ENCODE assay signal across 12 cellular contexts in the genomic region with DNA sequence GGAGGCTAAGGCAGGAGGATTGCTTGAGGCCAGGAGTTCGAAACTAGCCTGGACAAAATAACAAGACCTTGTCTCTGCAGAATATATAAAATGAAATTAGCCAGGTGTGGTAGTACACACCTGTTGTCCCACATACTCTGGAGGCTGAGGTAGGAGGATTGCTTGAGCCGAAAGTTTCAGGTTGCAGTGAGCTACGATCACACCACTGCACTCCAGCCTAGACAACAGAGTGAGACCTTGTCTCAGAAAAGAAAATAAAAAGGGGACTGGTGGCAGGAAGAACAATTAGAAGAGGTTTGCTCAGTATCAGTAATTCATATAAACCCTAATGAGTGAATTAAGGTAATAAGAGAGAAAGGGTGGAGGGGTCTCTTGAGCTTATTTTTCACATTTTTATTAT. TPM values are rescaled to one million over a fixed set of nuclear protein-coding genes. Genes with fewer than 3 reads are reported as not detected.
DNase-seq lines count a peak whose midpoint lies in the region; ATAC-seq and TF ChIP-seq lines count a peak whose summit lies in the region.
"Had no signal": no experiment of that assay in that cellular context is flagged by ENCODE, and none has a peak within 500 bp of the region (broad histone marks: within the 10 kb centered on the region; RNA-seq: fewer than 3 reads in every experiment).

No MANE protein-coding gene starts in this region.

- peaks cover 68% of the 10 kb centered on the region for H3K4me1 Mint-ChIP-seq in CD8-positive, alpha-beta T cell (ENCODE audit: low read depth)
- peaks cover 71% of the 10 kb centered on the region for H3K4me1 Mint-ChIP-seq in activated CD4-positive, alpha-beta memory T cell treated with anti-CD3 and anti-CD28 coated beads, Interleukin-2, amount 10 ng/mL, durations not matched to agents 7 days and 5 days
- H3K4me1 Mint-ChIP-seq in naive thymus-derived CD4-positive, alpha-beta T cell = peaks cover 56 to 73% (median 66%) of the 10 kb centered on the region in 7 donors

- H3K4me2 ChIP-seq in BLaER1 treated with 17β-estradiol and CSF1 and Interleukin-3, amounts not matched to agents 10 nM and 100 nM = peak overlapping the region; percentile 81 to 98 (median 95)
- no peak overlapping the region for H3K4me2 ChIP-seq in osteoblast (ENCODE audit: insufficient read depth, low read length)

- H3K4me1 ChIP-seq in BLaER1 treated with 17β-estradiol and CSF1 and Interleukin-3, amounts not matched to agents 10 nM and 100 nM = peaks cover 64 to 94% (median 76%) of the 10 kb centered on the region in 10 experiments
- peaks cover 55% of the 10 kb centered on the region for H3K4me1 ChIP-seq in CD8-positive, alpha-beta T cell (ENCODE audit: insufficient read depth, low read length)
- H3K4me1 ChIP-seq in naive thymus-derived CD4-positive, alpha-beta T cell (ENCODE audit: control insufficient read depth in 2 of 2, insufficient read depth in 2 of 2, low read length in 2 of 2) = peaks cover 35 to 41% of the 10 kb centered on the region in 2 donors
- H3K4me1 ChIP-seq in osteoblast (ENCODE audit: insufficient read depth, low read length) = peaks cover 3% of the 10 kb centered on the region

- peaks cover 0 to 100% (median 84%) of the 10 kb centered on the region in 11 experiments; a peak in 21 of 22 replicates for H3K36me3 ChIP-seq in BLaER1 treated with 17β-estradiol and CSF1 and Interleukin-3, amounts not matched to agents 10 nM and 100 nM
- H3K36me3 ChIP-seq in CD8-positive, alpha-beta T cell (ENCODE audit: insufficient read depth, low read length) = no peaks in the 10 kb centered on the region
- no peaks in the 10 kb centered on the region for H3K36me3 ChIP-seq in naive thymus-derived CD4-positive, alpha-beta T cell (ENCODE audit: control insufficient read depth in 2 of 3, insufficient read depth in 3 of 3, low read length in 3 of 3)
- H3K36me3 ChIP-seq in osteoblast (ENCODE audit: insufficient read depth, low read length) = peaks cover 4% of the 10 kb centered on the region

- H4K20me1 ChIP-seq in BLaER1 treated with 17β-estradiol and CSF1 and Interleukin-3, amounts not matched to agents 10 nM and 100 nM = peaks cover 61 to 100% (median 100%) of the 10 kb centered on the region in 11 experiments
- H4K20me1 ChIP-seq in osteoblast (ENCODE audit: insufficient read depth, low read length) = peaks cover 49% of the 10 kb centered on the region

- no peak for TF ChIP-seq CTCF in CD8-positive, alpha-beta T cell (IDR thresholded peaks at IDR 0.05)
- TF ChIP-seq CTCF in osteoblast (IDR thresholded peaks at IDR 0.05; ENCODE audit: extremely low read depth, low read depth, low read length) = no peak

- POLR2A ChIA-PET in CD8-positive, alpha-beta T cell (lab: Charles Lee) = interaction anchor here (0.7 to 1.8 kb wide), 4 partner anchors 8 to 104 kb away, joined by 3 to 19 read pairs (median 6); a partner anchor contains a TSS
- POLR2A ChIA-PET in activated CD4-positive, alpha-beta memory T cell treated with anti-CD3 and anti-CD28 coated beads, Interleukin-2, amount 10 ng/mL, durations not matched to agents 7 days and 5 days (lab: Charles Lee) = interaction anchor here (1.3 to 2.6 kb wide), 6 partner anchors 8 to 178 kb away, joined by 3 to 23 read pairs (median 4); a partner anchor contains a TSS
- POLR2A ChIA-PET in naive thymus-derived CD4-positive, alpha-beta T cell (lab: Charles Lee) = interaction anchor here (0.6 to 2.5 kb wide), 6 partner anchors 8 to 269 kb away, joined by 3 to 16 read pairs (median 4); a partner anchor contains a TSS

- H3K9me3 Mint-ChIP-seq in CD8-positive, alpha-beta T cell = no peaks in the 10 kb centered on the region
- H3K9me3 Mint-ChIP-seq in activated CD4-positive, alpha-beta memory T cell treated with anti-CD3 and anti-CD28 coated beads, Interleukin-2, amount 10 ng/mL, durations not matched to agents 7 days and 5 days = no peaks in the 10 kb centered on the region
- no peaks in the 10 kb centered on the region for H3K9me3 Mint-ChIP-seq in naive thymus-derived CD4-positive, alpha-beta T cell

- peaks cover 99% of the 10 kb centered on the region for H3K79me2 ChIP-seq in osteoblast (ENCODE audit: insufficient read depth, low read length)

- H3K4me3 ChIP-seq in BLaER1 treated with 17β-estradiol and CSF1 and Interleukin-3, amounts not matched to agents 10 nM and 100 nM = peak overlapping the region in 1 of 10 experiments; percentile 27; a peak in 1 of 20 replicates
- no peak overlapping the region for H3K4me3 ChIP-seq in CD8-positive, alpha-beta T cell (ENCODE audit: low read depth, low read length)
- H3K4me3 ChIP-seq in naive thymus-derived CD4-positive, alpha-beta T cell (ENCODE audit: low read length) = no peak overlapping the region
- H3K4me3 ChIP-seq in osteoblast (ENCODE audit: insufficient read depth, low read length) = no peak overlapping the region

- no peak for DNase-seq in CD8-positive, alpha-beta T cell
- no peak for DNase-seq in activated CD4-positive, alpha-beta memory T cell treated with anti-CD3 and anti-CD28 coated beads, Interleukin-2, amount 10 ng/mL, durations not matched to agents 7 days and 5 days
- no peak for DNase-seq in naive thymus-derived CD4-positive, alpha-beta T cell
- DNase-seq in NCI-H146 treated with DMSO at 0.1 percent for 48 hours (lab: John Stamatoyannopoulos, UW; ENCODE audit: unreplicated experiment) = no peak
- no peak for DNase-seq in osteoblast (ENCODE audit: insufficient read length, low spot score, missing footprints)
- no peak for DNase-seq in NCI-H187 (lab: John Stamatoyannopoulos, UW)
- DNase-seq: activated CD8-positive, alpha-beta memory T cell treated with anti-CD3 and anti-CD28 coated beads for 24 hours; amniotic stem cell; KBM-7; NCI-H1436; NCI-H524 treated with DMSO at 0.1 percent for 48 hours had no signal

- no peaks in the 10 kb centered on the region for H3K27me3 ChIP-seq in BLaER1 treated with 17β-estradiol and CSF1 and Interleukin-3, amounts not matched to agents 10 nM and 100 nM
- no peaks in the 10 kb centered on the region for H3K27me3 ChIP-seq in CD8-positive, alpha-beta T cell (ENCODE audit: insufficient read depth, low read length)
- no peaks in the 10 kb centered on the region for H3K27me3 ChIP-seq in naive thymus-derived CD4-positive, alpha-beta T cell (ENCODE audit: control insufficient read depth in 2 of 2, insufficient read depth in 2 of 2, low read length in 2 of 2)
- no peaks in the 10 kb centered on the region for H3K27me3 ChIP-seq in osteoblast (ENCODE audit: insufficient read depth, low read length)

- H3K9me3 ChIP-seq in BLaER1 treated with 17β-estradiol and CSF1 and Interleukin-3, amounts not matched to agents 10 nM and 100 nM (replicated peaks in 1 of 11) = peaks cover 0 to 7% (median 0%) of the 10 kb centered on the region in 11 experiments; a peak in 2 of 22 replicates
- H3K9me3 ChIP-seq in CD8-positive, alpha-beta T cell (ENCODE audit: low read length) = no peaks in the 10 kb centered on the region
- H3K9me3 ChIP-seq in naive thymus-derived CD4-positive, alpha-beta T cell (ENCODE audit: control insufficient read depth in 2 of 3, low read length in 3 of 3) = no peaks in the 10 kb centered on the region
- H3K9me3 ChIP-seq in osteoblast (ENCODE audit: low read depth, low read length) = no peaks in the 10 kb centered on the region

- no peaks in the 10 kb centered on the region for H3K27me3 Mint-ChIP-seq in CD8-positive, alpha-beta T cell (ENCODE audit: low read depth)
- H3K27me3 Mint-ChIP-seq in activated CD4-positive, alpha-beta memory T cell treated with anti-CD3 and anti-CD28 coated beads, Interleukin-2, amount 10 ng/mL, durations not matched to agents 7 days and 5 days = no peaks in the 10 kb centered on the region
- no peaks in the 10 kb centered on the region for H3K27me3 Mint-ChIP-seq in naive thymus-derived CD4-positive, alpha-beta T cell

- CTCF ChIA-PET in CD8-positive, alpha-beta T cell (lab: Charles Lee) = interaction anchor here (0.7 to 1.0 kb wide), 3 partner anchors 105 to 159 kb away, joined by 3 to 4 read pairs (median 3); no protein-coding TSS in a partner anchor
- CTCF ChIA-PET in activated CD4-positive, alpha-beta memory T cell treated with anti-CD3 and anti-CD28 coated beads, Interleukin-2, amount 10 ng/mL, durations not matched to agents 7 days and 5 days (lab: Charles Lee) = interaction anchor here (1.1 to 1.8 kb wide), 7 partner anchors 8 to 116 kb away, joined by 3 to 5 read pairs (median 3); a partner anchor contains a TSS
- CTCF ChIA-PET in naive thymus-derived CD4-positive, alpha-beta T cell (lab: Charles Lee) = interaction anchor here (0.7 to 2.2 kb wide), 3 partner anchors 8 to 146 kb away, joined by 3 to 5 read pairs (median 4); a partner anchor contains a TSS

- peak overlapping the region in 2 of 11 experiments; percentile 4 to 32; a peak in 5 of 22 replicates for H3K9ac ChIP-seq in BLaER1 treated with 17β-estradiol and CSF1 and Interleukin-3, amounts not matched to agents 10 nM and 100 nM

- no peak overlapping the region for H2AFZ ChIP-seq in osteoblast (ENCODE audit: low read length)

- H3K27ac Mint-ChIP-seq in CD8-positive, alpha-beta T cell = peak overlapping the region; percentile 87
- peak overlapping the region; percentile 34 for H3K27ac Mint-ChIP-seq in activated CD4-positive, alpha-beta memory T cell treated with anti-CD3 and anti-CD28 coated beads, Interleukin-2, amount 10 ng/mL, durations not matched to agents 7 days and 5 days
- peak overlapping the region; percentile 12 to 93 (median 79) for H3K27ac Mint-ChIP-seq in naive thymus-derived CD4-positive, alpha-beta T cell

- H3K36me3 Mint-ChIP-seq in CD8-positive, alpha-beta T cell = peaks cover 16% of the 10 kb centered on the region
- H3K36me3 Mint-ChIP-seq in activated CD4-positive, alpha-beta memory T cell treated with anti-CD3 and anti-CD28 coated beads, Interleukin-2, amount 10 ng/mL, durations not matched to agents 7 days and 5 days (ENCODE audit: low read depth) = peaks cover 40% of the 10 kb centered on the region
- peaks cover 0 to 21% (median 10%) of the 10 kb centered on the region in 5 donors for H3K36me3 Mint-ChIP-seq in naive thymus-derived CD4-positive, alpha-beta T cell

- H3K4me3 Mint-ChIP-seq in CD8-positive, alpha-beta T cell = peak overlapping the region; percentile 23
- no peak overlapping the region for H3K4me3 Mint-ChIP-seq in activated CD4-positive, alpha-beta memory T cell treated with anti-CD3 and anti-CD28 coated beads, Interleukin-2, amount 10 ng/mL, durations not matched to agents 7 days and 5 days
- H3K4me3 Mint-ChIP-seq in naive thymus-derived CD4-positive, alpha-beta T cell = peak overlapping the region in 8 of 10 donors; percentile 18 to 63 (median 44)

- ATAC-seq in CD8-positive, alpha-beta T cell = no peak
- no peak for ATAC-seq in naive thymus-derived CD4-positive, alpha-beta T cell

- intact Hi-C loops in CD8-positive, alpha-beta T cell (cut with DNase I, micrococcal nuclease) = no loop called here
- intact Hi-C loops in naive thymus-derived CD4-positive, alpha-beta T cell (cut with micrococcal nuclease) = no loop called here

- H3K27ac ChIP-seq in BLaER1 treated with 17β-estradiol and CSF1 and Interleukin-3, amounts not matched to agents 10 nM and 100 nM = peak overlapping the region in 7 of 11 experiments; percentile 1 to 40 (median 18); a peak in 3 of 22 replicates
- H3K27ac ChIP-seq in CD8-positive, alpha-beta T cell (ENCODE audit: low read depth, low read length) = no peak overlapping the region
- peak overlapping the region; percentile 16 for H3K27ac ChIP-seq in naive thymus-derived CD4-positive, alpha-beta T cell (ENCODE audit: low read depth, low read length)
- H3K27ac ChIP-seq in osteoblast (ENCODE audit: low read depth, low read length) = no peak overlapping the region

RNA-seq across cellular contexts. Expression of a gene that starts 8.0 kb away (rescaled TPM):
- total RNA-seq in CD8-positive, alpha-beta T cell = 10 to 100 TPM; 72.3 to 78.9 TPM
- 100 to 1,000 TPM; 235 to 242 TPM for total RNA-seq in activated CD4-positive, alpha-beta memory T cell treated with anti-CD3 and anti-CD28 coated beads, Interleukin-2, amount 10 ng/mL, durations not matched to agents 7 days and 5 days
- 100 to 1,000 TPM in 1 of 5 experiments, 10 to 100 TPM in 4; 76.6 to 274 (median 90.0) TPM for total RNA-seq in naive thymus-derived CD4-positive, alpha-beta T cell
- polyA plus RNA-seq in naive thymus-derived CD4-positive, alpha-beta T cell = 100 to 1,000 TPM; 251 to 291 TPM
- 155 and 170 TPM in 2 replicates for total RNA-seq in osteoblast

Comparison
In these comparisons a context has a peak if more than half of its experiments do, and no peak if none do; other contexts are left out.
1. H3K27ac ChIP-seq: peak in BLaER1 treated with 17β-estradiol and CSF1 and Interleukin-3, amounts not matched to agents 10 nM and 100 nM (7 of 11) and naive thymus-derived CD4-positive, alpha-beta T cell (single experiment); none in CD8-positive, alpha-beta T cell (single experiment) and osteoblast (single experiment).
2. H3K27ac Mint-ChIP-seq: peak in every context shown above with its lines; median percentile 87 in CD8-positive, alpha-beta T cell; 79 in naive thymus-derived CD4-positive, alpha-beta T cell; 34 in activated CD4-positive, alpha-beta memory T cell treated with anti-CD3 and anti-CD28 coated beads, Interleukin-2, amount 10 ng/mL, durations not matched to agents 7 days and 5 days.